In the genomic region with DNA sequence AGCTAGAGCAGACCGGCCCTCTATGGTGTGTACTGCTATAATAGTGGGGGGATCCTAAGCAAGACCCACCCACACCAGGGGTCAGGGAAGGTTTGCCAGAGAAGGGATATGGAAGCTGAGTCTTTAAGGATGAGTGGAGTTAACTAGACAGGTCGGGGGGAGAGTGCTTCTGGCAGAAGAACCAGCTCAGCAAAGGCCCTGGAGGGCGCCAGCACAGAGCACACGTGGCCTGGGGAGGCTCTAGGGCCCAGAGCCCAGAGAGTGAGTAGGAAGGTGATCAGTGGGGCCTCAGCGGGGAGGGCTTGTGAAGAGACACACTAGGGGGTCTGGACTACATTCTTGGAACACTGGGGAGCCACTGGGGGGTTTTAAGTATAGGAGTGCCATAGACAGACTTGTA, we compare ENCODE assay signal across 12 cellular contexts. TPM values are rescaled to one million over a fixed set of nuclear protein-coding genes. Genes with fewer than 3 reads are reported as not detected.
DNase-seq lines count a peak whose midpoint lies in the region; ATAC-seq and TF ChIP-seq lines count a peak whose summit lies in the region.
"Had no signal": no experiment of that assay in that cellular context is flagged by ENCODE, and none has a peak within 500 bp of the region (broad histone marks: within the 10 kb centered on the region; RNA-seq: fewer than 3 reads in every experiment).

No MANE protein-coding gene starts in this region.

- DNase-seq in NCI-H446 (lab: John Stamatoyannopoulos, UW), result peak; percentile 12 to 63
- peak; percentile 53 for DNase-seq in chondrocyte (ENCODE audit: low spot score)
- peak; percentile 9 for DNase-seq in midbrain (lab: John Stamatoyannopoulos, UW)
- peak; percentile 35 for DNase-seq in testis
- no peak for DNase-seq in immature natural killer cell
- DNase-seq in GOT3 (lab: John Stamatoyannopoulos, UW), result no peak
- no peak for DNase-seq in stimulated activated CD4-positive, alpha-beta T cell treated with anti-CD3 and anti-CD28 coated beads, Interleukin-4, amount 100 ng/mL, for 4 hours
- DNase-seq: dermis blood vessel endothelial cell; DND-41; stimulated activated naive CD8-positive, alpha-beta T cell treated with anti-CD3 and anti-CD28 coated beads, Interleukin-15, amount 100 ng/mL, for 72 hours; T-helper 1 cell had no signal

- H3K27me3 Mint-ChIP-seq in chondrocyte (ENCODE audit: low read depth) (peaks cover 10% of the 10 kb centered on the region), immature natural killer cell (ENCODE audit: low read depth in 3 of 3) (peaks cover 0 to 8% (median 7%) of the 10 kb centered on the region in 3 donors)

- TF ChIP-seq POLR2A in testis (IDR thresholded peaks at IDR 0.05), result no peak
- TF ChIP-seq POLR2A in GM18505 (IDR thresholded peaks at IDR 0.05; ENCODE audit: borderline replicate concordance, extremely low read depth, insufficient read depth, insufficient read length), result no peak

- intact Hi-C loops in testis (cut with DNase I; ENCODE audit: low total_unique reads), result no loop called here

- no peaks in the 10 kb centered on the region for H3K36me3 Mint-ChIP-seq in chondrocyte (ENCODE audit: low read depth)
- H3K36me3 Mint-ChIP-seq in immature natural killer cell, result peaks cover 0 to 4% (median 0%) of the 10 kb centered on the region in 3 donors

- peaks cover 26% of the 10 kb centered on the region for H3K4me1 Mint-ChIP-seq in chondrocyte (ENCODE audit: low read depth)
- no peaks in the 10 kb centered on the region for H3K4me1 Mint-ChIP-seq in immature natural killer cell

- H3K27ac Mint-ChIP-seq in chondrocyte (ENCODE audit: unreplicated experiment), result peak overlapping the region; percentile 25
- no peak overlapping the region for H3K27ac Mint-ChIP-seq in immature natural killer cell

- no peak overlapping the region for H3K4me3 ChIP-seq in testis

- WGBS in testis, 2 donors, result 64 to 68% methylated on average over 5 of the region's 5 CpGs

- H3K27ac ChIP-seq in testis, result peak overlapping the region; percentile 61 to 63

- TF ChIP-seq CTCF in chondrocyte (IDR thresholded peaks at IDR 0.05) (no peak), testis (IDR thresholded peaks at IDR 0.05) (no peak)

- H3K9me3 ChIP-seq in testis, result no peaks in the 10 kb centered on the region

- ATAC-seq in GM18505 (IDR thresholded peaks at IDR 0.05; ENCODE audit: unreplicated experiment), result no peak
- ATAC-seq: stimulated activated naive CD8-positive, alpha-beta T cell treated with anti-CD3 and anti-CD28 coated beads, Interleukin-15, amount 100 ng/mL, for 72 hours had no signal

- peaks cover 35% of the 10 kb centered on the region for H3K4me1 ChIP-seq in testis

- H3K9me3 Mint-ChIP-seq in chondrocyte (ENCODE audit: low read depth), result no peaks in the 10 kb centered on the region
- H3K9me3 Mint-ChIP-seq in immature natural killer cell, result no peaks in the 10 kb centered on the region
- H3K9me3 Mint-ChIP-seq: stimulated activated naive CD8-positive, alpha-beta T cell treated with anti-CD3 and anti-CD28 coated beads, Interleukin-15, amount 100 ng/mL, for 72 hours had no signal

- no peaks in the 10 kb centered on the region for H3K27me3 ChIP-seq in testis

- H3K36me3 ChIP-seq in testis (ENCODE audit: low read depth, missing control alignments), result no peaks in the 10 kb centered on the region

- H3K4me3 Mint-ChIP-seq in chondrocyte (ENCODE audit: unreplicated experiment) (no peak overlapping the region), immature natural killer cell (no peak overlapping the region)
- H3K4me3 Mint-ChIP-seq: stimulated activated naive CD8-positive, alpha-beta T cell treated with anti-CD3 and anti-CD28 coated beads, Interleukin-15, amount 100 ng/mL, for 72 hours had no signal

RNA-seq across cellular contexts. Expression of a gene that starts 21.1 kb away (rescaled TPM):
- total RNA-seq in chondrocyte (1.7 to 4.4 TPM (median 1.8 TPM) in 3 replicates), testis (10 to 100 TPM; 11.3 to 20.6 TPM)
- polyA plus RNA-seq in testis (ENCODE audit: insufficient read depth, low read depth, low replicate concordance) (21.5 TPM), immature natural killer cell (under 1 TPM in 1 of 3 donors, not detected in 2; 0.45 TPM)
- total RNA-seq: dermis blood vessel endothelial cell had no signal

RNA-seq across cellular contexts. Expression of a gene that starts 59.5 kb away (rescaled TPM):
- total RNA-seq in chondrocyte, result 4.2 to 4.7 TPM (median 4.5 TPM) in 3 replicates
- 1 to 10 TPM; 4.1 to 5.6 TPM for total RNA-seq in testis
- 5.8 TPM for polyA plus RNA-seq in testis (ENCODE audit: insufficient read depth, low read depth, low replicate concordance)
- polyA plus RNA-seq in immature natural killer cell, result not detected

Comparison
In these comparisons a context has a peak if more than half of its experiments do, and no peak if none do; other contexts are left out.
1. DNase-seq: peak in NCI-H446 (2 of 2), chondrocyte (single experiment), midbrain (single experiment) and testis (single experiment); none in immature natural killer cell (0 of 3), GOT3 (single experiment) and stimulated activated CD4-positive, alpha-beta T cell treated with anti-CD3 and anti-CD28 coated beads, Interleukin-4, amount 100 ng/mL, for 4 hours (0 of 2).